ENCODE assay signal across 1 cellular context in genomic region chr11:65151500-65151899, GRCh38.
TF ChIP-seq lines count a peak whose summit lies in the region.

No MANE protein-coding gene starts in this region.

TF ChIP-seq in WTC11, 78 proteins besides CTCF, POLR2A, EP300 and RAD21 (continued from another document):
- TF ChIP-seq E2F4 (CRISPR knock-in tag; IDR thresholded peaks at IDR 0.05; ENCODE audit: borderline replicate concordance, low read depth) (no peak), JUN (CRISPR knock-in tag; IDR thresholded peaks at IDR 0.05) (no peak), SMAD3 (CRISPR knock-in tag; IDR thresholded peaks at IDR 0.05; ENCODE audit: borderline replicate concordance) (no peak), ZBTB43 (CRISPR knock-in tag; IDR thresholded peaks at IDR 0.05) (no peak), ZNF416 (CRISPR knock-in tag; IDR thresholded peaks at IDR 0.05) (no peak), ZNF121 (CRISPR knock-in tag; IDR thresholded peaks at IDR 0.05) (no peak), ZNF219 (CRISPR knock-in tag; IDR thresholded peaks at IDR 0.05; ENCODE audit: borderline replicate concordance) (no peak), RORB (CRISPR knock-in tag; IDR thresholded peaks at IDR 0.05) (no peak), PRDM15 (CRISPR knock-in tag; IDR thresholded peaks at IDR 0.05) (no peak), TCF7 (CRISPR knock-in tag; IDR thresholded peaks at IDR 0.05; ENCODE audit: low read depth) (no peak), GABPB1 (CRISPR knock-in tag; IDR thresholded peaks at IDR 0.05) (no peak)
- TF ChIP-seq, protein P1, sequence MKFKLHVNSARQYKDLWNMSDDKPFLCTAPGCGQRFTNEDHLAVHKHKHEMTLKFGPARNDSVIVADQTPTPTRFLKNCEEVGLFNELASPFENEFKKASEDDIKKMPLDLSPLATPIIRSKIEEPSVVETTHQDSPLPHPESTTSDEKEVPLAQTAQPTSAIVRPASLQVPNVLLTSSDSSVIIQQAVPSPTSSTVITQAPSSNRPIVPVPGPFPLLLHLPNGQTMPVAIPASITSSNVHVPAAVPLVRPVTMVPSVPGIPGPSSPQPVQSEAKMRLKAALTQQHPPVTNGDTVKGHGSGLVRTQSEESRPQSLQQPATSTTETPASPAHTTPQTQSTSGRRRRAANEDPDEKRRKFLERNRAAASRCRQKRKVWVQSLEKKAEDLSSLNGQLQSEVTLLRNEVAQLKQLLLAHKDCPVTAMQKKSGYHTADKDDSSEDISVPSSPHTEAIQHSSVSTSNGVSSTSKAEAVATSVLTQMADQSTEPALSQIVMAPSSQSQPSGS (CRISPR knock-in tag; IDR thresholded peaks at IDR 0.05; ENCODE audit: borderline replicate concordance, low read depth), result no peak
- TF ChIP-seq, protein P2, sequence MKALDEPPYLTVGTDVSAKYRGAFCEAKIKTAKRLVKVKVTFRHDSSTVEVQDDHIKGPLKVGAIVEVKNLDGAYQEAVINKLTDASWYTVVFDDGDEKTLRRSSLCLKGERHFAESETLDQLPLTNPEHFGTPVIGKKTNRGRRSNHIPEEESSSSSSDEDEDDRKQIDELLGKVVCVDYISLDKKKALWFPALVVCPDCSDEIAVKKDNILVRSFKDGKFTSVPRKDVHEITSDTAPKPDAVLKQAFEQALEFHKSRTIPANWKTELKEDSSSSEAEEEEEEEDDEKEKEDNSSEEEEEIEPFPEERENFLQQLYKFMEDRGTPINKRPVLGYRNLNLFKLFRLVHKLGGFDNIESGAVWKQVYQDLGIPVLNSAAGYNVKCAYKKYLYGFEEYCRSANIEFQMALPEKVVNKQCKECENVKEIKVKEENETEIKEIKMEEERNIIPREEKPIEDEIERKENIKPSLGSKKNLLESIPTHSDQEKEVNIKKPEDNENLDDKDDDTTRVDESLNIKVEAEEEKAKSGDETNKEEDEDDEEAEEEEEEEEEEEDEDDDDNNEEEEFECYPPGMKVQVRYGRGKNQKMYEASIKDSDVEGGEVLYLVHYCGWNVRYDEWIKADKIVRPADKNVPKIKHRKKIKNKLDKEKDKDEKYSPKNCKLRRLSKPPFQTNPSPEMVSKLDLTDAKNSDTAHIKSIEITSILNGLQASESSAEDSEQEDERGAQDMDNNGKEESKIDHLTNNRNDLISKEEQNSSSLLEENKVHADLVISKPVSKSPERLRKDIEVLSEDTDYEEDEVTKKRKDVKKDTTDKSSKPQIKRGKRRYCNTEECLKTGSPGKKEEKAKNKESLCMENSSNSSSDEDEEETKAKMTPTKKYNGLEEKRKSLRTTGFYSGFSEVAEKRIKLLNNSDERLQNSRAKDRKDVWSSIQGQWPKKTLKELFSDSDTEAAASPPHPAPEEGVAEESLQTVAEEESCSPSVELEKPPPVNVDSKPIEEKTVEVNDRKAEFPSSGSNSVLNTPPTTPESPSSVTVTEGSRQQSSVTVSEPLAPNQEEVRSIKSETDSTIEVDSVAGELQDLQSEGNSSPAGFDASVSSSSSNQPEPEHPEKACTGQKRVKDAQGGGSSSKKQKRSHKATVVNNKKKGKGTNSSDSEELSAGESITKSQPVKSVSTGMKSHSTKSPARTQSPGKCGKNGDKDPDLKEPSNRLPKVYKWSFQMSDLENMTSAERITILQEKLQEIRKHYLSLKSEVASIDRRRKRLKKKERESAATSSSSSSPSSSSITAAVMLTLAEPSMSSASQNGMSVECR (CRISPR knock-in tag; IDR thresholded peaks at IDR 0.05; ENCODE audit: borderline replicate concordance), result no peak
